ENCODE assay signal across 17 cellular contexts in genomic region chr9:131116281-131117101, GRCh38. TPM values are rescaled to one million over a fixed set of nuclear protein-coding genes. Genes with fewer than 3 reads are reported as not detected.
DNase-seq lines count a peak whose midpoint lies in the region; ATAC-seq and TF ChIP-seq lines count a peak whose summit lies in the region.
"Had no signal": no experiment of that assay in that cellular context is flagged by ENCODE, and none has a peak within 500 bp of the region (broad histone marks: within the 10 kb centered on the region; RNA-seq: fewer than 3 reads in every experiment).

No MANE protein-coding gene starts in this region.

- peak overlapping the region; percentile 63 for H3K27ac ChIP-seq in psoas muscle
- H3K27ac ChIP-seq: KMS-11, testis had no signal

- no peaks in the 10 kb centered on the region for H3K9me3 ChIP-seq in psoas muscle
- H3K9me3 ChIP-seq: testis had no signal

- no peaks in the 10 kb centered on the region for H3K4me1 Mint-ChIP-seq in mesothelial cell of epicardium

- no peak overlapping the region for H3K4me3 Mint-ChIP-seq in mesothelial cell of epicardium
- H3K4me3 Mint-ChIP-seq: activated T-cell treated with anti-CD3 and anti-CD28 coated beads, Interleukin-2, amount 50 U/mL, for 72 hours had no signal

- H3K27me3 Mint-ChIP-seq in mesothelial cell of epicardium (ENCODE audit: low read depth) = no peaks in the 10 kb centered on the region

- H3K9me3 Mint-ChIP-seq in mesothelial cell of epicardium = no peaks in the 10 kb centered on the region
- H3K9me3 Mint-ChIP-seq: activated T-cell treated with anti-CD3 and anti-CD28 coated beads, Interleukin-2, amount 50 U/mL, for 72 hours had no signal

- intact Hi-C loops in left ventricle myocardium superior (cut with micrococcal nuclease) (no loop called here), psoas muscle (cut with DNase I) (no loop called here)

- H3K4me1 ChIP-seq in psoas muscle = no peaks in the 10 kb centered on the region
- H3K4me1 ChIP-seq: testis had no signal

- no peak overlapping the region for H3K4me3 ChIP-seq in psoas muscle
- H3K4me3 ChIP-seq: testis had no signal

- H3K36me3 ChIP-seq in psoas muscle (ENCODE audit: insufficient read depth in 1 of 2, low read depth in 1 of 2) = no peaks in the 10 kb centered on the region

- no peak for TF ChIP-seq CTCF in psoas muscle (IDR thresholded peaks at IDR 0.05)
- no peak for TF ChIP-seq CTCF in mesothelial cell of epicardium (IDR thresholded peaks at IDR 0.05; ENCODE audit: unreplicated experiment)

- H3K27ac Mint-ChIP-seq in mesothelial cell of epicardium = no peak overlapping the region
- H3K27ac Mint-ChIP-seq: activated T-cell treated with anti-CD3 and anti-CD28 coated beads, Interleukin-2, amount 50 U/mL, for 72 hours had no signal

- WGBS in psoas muscle, 3 donors = 69 to 75% (median 70%) methylated on average over 22 of the region's 22 CpGs

- peak; percentile 83 for ATAC-seq in left ventricle myocardium superior
- ATAC-seq in psoas muscle = peak in 3 of 4 donors; percentile 54 to 72 (median 58)
- ATAC-seq in HG02970 (IDR thresholded peaks at IDR 0.05; ENCODE audit: low FRiP score, unreplicated experiment) = no peak
- ATAC-seq: activated T-cell treated with anti-CD3 and anti-CD28 coated beads, Interleukin-2, amount 50 U/mL, for 72 hours had no signal

- H3K27me3 ChIP-seq in psoas muscle (ENCODE audit: insufficient read depth in 3 of 3, low read length in 2 of 3) = peaks cover 0 to 7% (median 0%) of the 10 kb centered on the region in 3 donors
- H3K27me3 ChIP-seq: testis had no signal

- H3K36me3 Mint-ChIP-seq in mesothelial cell of epicardium = no peaks in the 10 kb centered on the region

- in situ Hi-C loops in G401 (cut with HindIII; ENCODE audit: low sequenced_read_pairs) = no loop called here

- DNase-seq in G401 (ENCODE audit: low spot score) (peak; percentile 66), cerebellar cortex (ENCODE audit: low spot score) (peak; percentile 52), left ventricle myocardium superior (peak; percentile 48), psoas muscle (no peak), amniotic stem cell (lab: John Stamatoyannopoulos, UW) (no peak), mesothelial cell of epicardium (ENCODE audit: low spot score in 2 of 2, unreplicated experiment in 2 of 2) (no peak), GM19238 (ENCODE audit: insufficient read length, low spot score) (no peak)
- DNase-seq: activated CD4-positive, alpha-beta T cell treated with anti-CD3 and anti-CD28 coated beads, Interleukin-2, amount 50 U/mL, for 1 hour; activated T-cell treated with anti-CD3 and anti-CD28 coated beads, Interleukin-2, amount 50 U/mL, for 72 hours; effector CD4-positive, alpha-beta T cell; foreskin fibroblast; NCI-H1694; stimulated activated CD4-positive, alpha-beta T cell treated with anti-CD3 and anti-CD28 coated beads, Interleukin-12 subunit alpha, Interleukin-12 subunit beta, amount 100 ng/mL, for 4 hours; T1000; testis had no signal

RNA-seq across cellular contexts. Expression of gene NUP214, which starts 8.9 kb away (rescaled TPM):
- total RNA-seq in G401 (2014; rRNA removed; shearing (Covaris generic)) = 9.4 and 11.9 TPM in 2 replicates
- 28.9 TPM for total RNA-seq in left ventricle myocardium superior
- 10 to 100 TPM; 20.1 to 28.1 (median 23.4) TPM for total RNA-seq in psoas muscle
- polyA plus RNA-seq in psoas muscle = 10 to 100 TPM; 11.8 to 14.2 (median 14.1) TPM
- 65.6 to 69.6 TPM (median 69.4 TPM) in 3 replicates for total RNA-seq in mesothelial cell of epicardium

RNA-seq across cellular contexts. Expression of gene AIF1L, which starts 20.2 kb away (rescaled TPM):
- 25.5 and 26.9 TPM in 2 replicates for total RNA-seq in G401 (2014; rRNA removed; shearing (Covaris generic))
- total RNA-seq in left ventricle myocardium superior (22.9 TPM), psoas muscle (10 to 100 TPM in 3 of 4 donors, 1 to 10 TPM in 1; 3.7 to 12.2 (median 11.7) TPM), mesothelial cell of epicardium (20.0 to 23.1 TPM (median 20.6 TPM) in 3 replicates)
- polyA plus RNA-seq in psoas muscle = 10 to 100 TPM in 2 of 3 donors, 1 to 10 TPM in 1; 6.3 to 11.0 (median 10.2) TPM

Comparison
In these comparisons a context has a peak if more than half of its experiments do, and no peak if none do; other contexts are left out.
1. DNase-seq: peak in G401 (single experiment), cerebellar cortex (single experiment) and left ventricle myocardium superior (single experiment); none in psoas muscle (0 of 2), amniotic stem cell (single experiment), mesothelial cell of epicardium (0 of 2) and GM19238 (single experiment).